In the genomic region with DNA sequence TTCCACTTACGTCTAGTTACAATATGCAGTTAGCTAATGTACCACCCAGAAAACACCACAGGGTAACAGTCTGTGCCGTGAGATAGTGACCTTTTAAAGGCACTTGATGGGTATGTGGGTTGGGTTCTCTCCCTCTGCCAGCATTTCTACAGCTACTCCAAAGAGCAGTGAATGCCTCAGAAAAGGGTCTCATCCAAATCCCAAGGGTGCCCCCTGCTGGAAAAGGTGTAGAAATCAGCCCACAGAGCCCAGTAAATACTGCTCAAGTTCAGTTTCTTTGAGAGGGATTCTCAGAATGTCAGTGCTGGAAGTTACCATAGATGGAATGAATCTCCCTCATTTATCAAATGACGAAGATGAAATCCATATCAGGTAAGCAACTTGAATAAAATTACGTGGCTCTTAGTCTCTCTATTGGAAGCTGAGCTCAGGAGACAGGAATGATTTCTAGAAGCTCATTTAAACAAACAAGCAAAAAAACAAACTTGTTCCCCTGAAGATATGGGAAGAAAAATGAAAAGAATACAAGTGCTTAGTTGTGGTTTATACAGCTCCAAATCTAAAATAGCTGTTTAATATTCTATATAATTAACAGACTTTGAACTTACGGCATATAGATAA, we compare ENCODE assay signal across 7 cellular contexts.
DNase-seq lines count a peak whose midpoint lies in the region; TF ChIP-seq lines count a peak whose summit lies in the region.

No MANE protein-coding gene starts in this region.

- H3K4me3 ChIP-seq in astrocyte of the cerebellum (ENCODE audit: low read depth, low read length), result no peak overlapping the region
- H3K4me3 ChIP-seq in iPS DF 6.9 (ENCODE audit: low read length), result no peak overlapping the region

- CTCF ChIA-PET in GM10248 (lab: Yijun Ruan, JAX) (interaction anchor here (0.5 to 3.6 kb wide), 28 partner anchors 8 to 667 kb away, joined by 3 to 19 read pairs (median 5); partner anchors contain the start of gene MND1), HEK293T (lab: Yijun Ruan, JAX) (interaction anchor here (0.6 to 2.1 kb wide), 14 partner anchors 9 to 803 kb away, joined by 3 to 15 read pairs (median 4); no protein-coding TSS in a partner anchor)

- H3K27me3 ChIP-seq in iPS DF 6.9 (ENCODE audit: control insufficient read depth, insufficient read depth, low read length), result no peaks in the 10 kb centered on the region

- H3K9me3 ChIP-seq in iPS DF 6.9 (ENCODE audit: control insufficient read depth, insufficient read depth, low read length), result no peaks in the 10 kb centered on the region

- POLR2A ChIA-PET in GM10248 (lab: Yijun Ruan, JAX), result no interaction called here
- POLR2A ChIA-PET in HEK293T (lab: Yijun Ruan, JAX), result no interaction called here

- DNase-seq in GM10248 (ENCODE audit: extremely low spot score), result peak; percentile 60
- DNase-seq in HEK293T (ENCODE audit: extremely low spot score), result peak; percentile 76
- DNase-seq in NCI-H1092 treated with DMSO at 0.1 percent for 48 hours (lab: John Stamatoyannopoulos, UW), result peak; percentile 50
- peak; percentile 44 for DNase-seq in T-helper 9 cell
- DNase-seq in astrocyte of the cerebellum (ENCODE audit: low read depth), result peak; percentile 68
- peak; percentile 77 for DNase-seq in iPS DF 6.9 (ENCODE audit: low read depth, low spot score)
- peak; percentile 43 to 78 (median 54) for DNase-seq in stimulated activated CD4-positive, alpha-beta T cell treated with anti-CD3 and anti-CD28 coated beads, Interleukin-12 subunit alpha, Interleukin-12 subunit beta, amount 100 ng/mL, for 48 hours (ENCODE audit: low read depth in 2 of 3, low spot score in 1 of 3)

- TF ChIP-seq CTCF in GM10248 (IDR thresholded peaks at IDR 0.05; ENCODE audit: control extremely low read depth, extremely low read depth, low read depth, missing control alignments) (peak; percentile 58), astrocyte of the cerebellum (IDR thresholded peaks at IDR 0.05; ENCODE audit: low read depth, low read length, missing control alignments) (peak; percentile 83)

- no peak overlapping the region for H3K27ac ChIP-seq in iPS DF 6.9 (ENCODE audit: low read length)

- WGBS in iPS DF 6.9 (ENCODE audit: insufficient coverage, insufficient read length), result no CpG with 5 or more reads among the region's 5 CpGs

- in situ Hi-C loops in astrocyte of the cerebellum (cut with HindIII; ENCODE audit: low sequenced_read_pairs), result no loop called here

- no peaks in the 10 kb centered on the region for H3K4me1 ChIP-seq in iPS DF 6.9 (ENCODE audit: control insufficient read depth, insufficient read depth, low read length)

- H3K36me3 ChIP-seq in iPS DF 6.9 (ENCODE audit: control insufficient read depth, insufficient read depth, low read length), result peaks cover 1% of the 10 kb centered on the region; the same call in 1 of the 2 replicates

TF ChIP-seq in HEK293T, 16 proteins besides CTCF, POLR2A, EP300 and RAD21:
- TF ChIP-seq NFRKB (IDR thresholded peaks at IDR 0.05) (no peak), TARDBP (IDR thresholded peaks at IDR 0.05) (no peak), FOXM1 (IDR thresholded peaks at IDR 0.05; ENCODE audit: borderline replicate concordance) (no peak), PKNOX1 (IDR thresholded peaks at IDR 0.05) (no peak), LEF1 (IDR thresholded peaks at IDR 0.05; ENCODE audit: borderline replicate concordance) (no peak), FOXA1 (IDR thresholded peaks at IDR 0.05) (no peak), BHLHE40 (IDR thresholded peaks at IDR 0.05; ENCODE audit: borderline replicate concordance) (no peak), FOXK2 (IDR thresholded peaks at IDR 0.05) (no peak), ZNF384 (IDR thresholded peaks at IDR 0.05) (no peak)
